Comparison of ENCODE assay signal across 8 cellular contexts in the genomic region with DNA sequence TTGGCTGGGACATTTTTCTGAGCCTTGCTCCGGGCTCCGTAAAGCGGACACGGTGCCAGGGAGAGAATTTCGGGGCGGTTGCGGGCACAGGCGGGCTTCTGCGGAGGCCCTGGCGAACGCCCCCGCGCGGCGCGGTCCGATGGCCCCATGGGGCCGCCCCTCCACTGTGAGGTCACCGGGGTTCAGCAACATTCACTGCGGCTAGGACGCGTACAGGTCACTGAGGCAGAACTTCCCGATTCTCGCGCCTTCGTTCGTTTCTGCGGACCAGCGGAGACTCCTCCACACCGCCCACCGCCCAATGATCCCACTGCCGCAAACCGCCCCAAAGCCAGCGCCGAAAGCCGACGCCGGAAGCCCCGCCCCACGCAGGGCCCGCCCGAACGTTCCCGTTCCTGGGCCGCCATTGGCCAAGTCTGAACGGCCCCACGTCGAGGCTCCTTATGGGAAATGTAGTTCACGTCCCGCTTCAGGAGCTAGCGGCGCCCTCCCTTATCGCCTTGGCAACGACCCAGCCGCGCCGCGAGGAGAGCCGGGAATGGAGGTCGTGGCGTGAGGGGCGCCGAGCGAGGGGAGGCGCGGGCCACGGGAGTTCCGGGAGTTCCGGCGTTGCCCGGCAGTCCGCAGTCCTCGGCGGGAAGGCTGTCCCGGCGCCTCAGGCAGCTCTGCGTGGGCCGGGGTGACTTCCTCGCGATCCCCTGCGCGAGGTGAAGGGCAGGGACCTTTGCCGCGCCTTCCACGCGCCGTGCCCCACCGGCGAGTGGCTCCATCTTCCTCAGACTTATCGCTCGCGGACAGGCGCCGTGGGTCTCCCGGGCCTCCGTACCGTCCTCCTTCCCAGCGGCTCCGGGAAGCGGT. TPM values are rescaled to one million over a fixed set of nuclear protein-coding genes. Genes with fewer than 3 reads are reported as not detected.
DNase-seq lines count a peak whose midpoint lies in the region; ATAC-seq and TF ChIP-seq lines count a peak whose summit lies in the region.

A gene (plus strand): TSS at position 498 of the 858 bp plus-strand sequence. CDS start 499 bp downstream, outside the sequence.

- CTCF ChIA-PET in SK-N-SH (lab: Yijun Ruan, JAX), result interaction anchor here (1.2 kb wide), 1 partner anchor 17 kb away, joined by 3 read pairs; no protein-coding TSS in a partner anchor

- H3F3A ChIP-seq in SK-N-SH (replicated peaks; ENCODE audit: insufficient read depth), result peaks cover 10% of the 10 kb centered on the region

- TF ChIP-seq RAD21 in SK-N-SH (IDR thresholded peaks at IDR 0.05; ENCODE audit: low read length), result no peak

- H3K9me2 ChIP-seq in SK-N-SH, result no peaks in the 10 kb centered on the region

- no peaks in the 10 kb centered on the region for H3K27me3 ChIP-seq in SK-N-SH (ENCODE audit: insufficient read depth)

- H3K36me3 Mint-ChIP-seq in activated naive CD4-positive, alpha-beta T cell treated with anti-CD3 and anti-CD28 coated beads, Interleukin-2, amount 50 U/mL, for 72 hours, result peaks cover 6 to 15% of the 10 kb centered on the region in 2 donors

- POLR2A ChIA-PET in SK-N-SH (lab: Yijun Ruan, JAX), result interaction anchor here (0.6 to 1.2 kb wide), 5 partner anchors 24 to 146 kb away, joined by 3 to 4 read pairs (median 3); a partner anchor contains a TSS

- H3K27ac ChIP-seq in SK-N-SH (ENCODE audit: low read depth in 2 of 2, low read length in 1 of 2) (peak within 1 kb of the TSS; percentile 57 to 88), temporal lobe (ENCODE audit: low read depth, low read length) (peak within 1 kb of the TSS; percentile 64)

- peaks cover 53% of the 10 kb centered on the region for H3K79me2 ChIP-seq in SK-N-SH (ENCODE audit: insufficient read depth)

- peak within 1 kb of the TSS; percentile 99 for H3K4me2 ChIP-seq in SK-N-SH

- peaks cover 0 to 25% of the 10 kb centered on the region in 2 experiments; a peak in 1 of 4 replicates for H3K4me1 ChIP-seq in SK-N-SH (ENCODE audit: control insufficient read depth in 1 of 2, insufficient read depth in 2 of 2, low read depth in 1 of 2, low read length in 1 of 2)

- TF ChIP-seq CTCF in GM10266 (IDR thresholded peaks at IDR 0.05; ENCODE audit: control insufficient read depth, insufficient read depth, low read depth, missing control alignments) (peak; percentile 29), SK-N-SH (IDR thresholded peaks at IDR 0.05) (peak; percentile 42; the same call in 1 of the 2 replicates)

- peaks cover 0 to 3% of the 10 kb centered on the region in 2 experiments for H3K36me3 ChIP-seq in SK-N-SH (replicated peaks in 1 of 2; ENCODE audit: control insufficient read depth in 1 of 2, insufficient read depth in 2 of 2, low read length in 1 of 2)

- DNase-seq in GM10266 (ENCODE audit: extremely low spot score), result peak; percentile 96
- DNase-seq in NCI-H1092 (lab: John Stamatoyannopoulos, UW), result peak; percentile 92
- DNase-seq in SK-N-SH, result peak; percentile 97
- DNase-seq in activated naive CD4-positive, alpha-beta T cell treated with anti-CD3 and anti-CD28 coated beads, Interleukin-2, amount 50 U/mL, for 72 hours (ENCODE audit: low spot score in 2 of 2), result peak; percentile 94 to 97
- DNase-seq in glomerular endothelial cell (ENCODE audit: extremely low read depth, low read depth, low spot score), result peak; percentile 55
- peak; percentile 94 for DNase-seq in occipital lobe (lab: John Stamatoyannopoulos, UW)

- H4K20me1 ChIP-seq in SK-N-SH (ENCODE audit: insufficient read depth), result no peaks in the 10 kb centered on the region

- no peaks in the 10 kb centered on the region for H3K9me3 ChIP-seq in SK-N-SH

- no peak for TF ChIP-seq EP300 in SK-N-SH (IDR thresholded peaks at IDR 0.05; ENCODE audit: borderline replicate concordance in 1 of 2, low read depth in 1 of 2, low read length in 1 of 2)

- peak within 1 kb of the TSS; percentile 83 to 93 for H3K27ac Mint-ChIP-seq in activated naive CD4-positive, alpha-beta T cell treated with anti-CD3 and anti-CD28 coated beads, Interleukin-2, amount 50 U/mL, for 72 hours

- peak within 1 kb of the TSS; percentile 83 for H3K9ac ChIP-seq in SK-N-SH

- WGBS in SK-N-SH (ENCODE audit: low lambda C conversion rate), result 0% methylated on average over 12 of the region's 100 CpGs

- H3K9me3 Mint-ChIP-seq in activated naive CD4-positive, alpha-beta T cell treated with anti-CD3 and anti-CD28 coated beads, Interleukin-2, amount 50 U/mL, for 72 hours, result no peaks in the 10 kb centered on the region

- H3K4me3 ChIP-seq in SK-N-SH (ENCODE audit: low read depth in 2 of 2, low read length in 1 of 2), result peak within 1 kb of the TSS; percentile 84 to 97

- H2AFZ ChIP-seq in SK-N-SH (ENCODE audit: low read depth), result peak within 1 kb of the TSS; percentile 86

- peak; percentile 95 for ATAC-seq in HG02610 (IDR thresholded peaks at IDR 0.05; ENCODE audit: unreplicated experiment)
- ATAC-seq in activated naive CD4-positive, alpha-beta T cell treated with anti-CD3 and anti-CD28 coated beads, Interleukin-2, amount 50 U/mL, for 72 hours, result peak; percentile 92 to 97

TF ChIP-seq in SK-N-SH, 30 proteins besides CTCF, POLR2A, EP300 and RAD21:
- TF ChIP-seq EZH2phosphoT487 (IDR thresholded peaks at IDR 0.05; ENCODE audit: borderline replicate concordance, low read depth) (no peak), NFIC (IDR thresholded peaks at IDR 0.05; ENCODE audit: borderline replicate concordance) (peak; percentile 59), MXI1 (IDR thresholded peaks at IDR 0.05; ENCODE audit: low read depth, low read length) (peak; percentile 82), CHD2 (IDR thresholded peaks at IDR 0.05; ENCODE audit: low read length, partially characterized antibody) (peak; percentile 75), TAF1 (IDR thresholded peaks at IDR 0.05; ENCODE audit: borderline replicate concordance, low read depth, low read length) (peak; percentile 87), NRF1 (IDR thresholded peaks at IDR 0.05; ENCODE audit: low read depth, low read length) (peak; percentile 25; the same call in 1 of the 2 replicates), TCF12 (IDR thresholded peaks at IDR 0.05) (no peak), GABPA (IDR thresholded peaks at IDR 0.05; ENCODE audit: low read depth) (peak; percentile 83), SIN3A (IDR thresholded peaks at IDR 0.05; ENCODE audit: borderline replicate concordance, low read depth, low read length) (peak; percentile 73; the same call in 1 of the 2 replicates), POLR2AphosphoS5 (IDR thresholded peaks at IDR 0.05; ENCODE audit: low read depth, low read length) (peak; percentile 92), RFX5 (IDR thresholded peaks at IDR 0.05; ENCODE audit: low read length) (no peak), ELF1 (IDR thresholded peaks at IDR 0.05) (peak; percentile 52; the same call in 1 of the 2 replicates)
- TF ChIP-seq, protein P1, sequence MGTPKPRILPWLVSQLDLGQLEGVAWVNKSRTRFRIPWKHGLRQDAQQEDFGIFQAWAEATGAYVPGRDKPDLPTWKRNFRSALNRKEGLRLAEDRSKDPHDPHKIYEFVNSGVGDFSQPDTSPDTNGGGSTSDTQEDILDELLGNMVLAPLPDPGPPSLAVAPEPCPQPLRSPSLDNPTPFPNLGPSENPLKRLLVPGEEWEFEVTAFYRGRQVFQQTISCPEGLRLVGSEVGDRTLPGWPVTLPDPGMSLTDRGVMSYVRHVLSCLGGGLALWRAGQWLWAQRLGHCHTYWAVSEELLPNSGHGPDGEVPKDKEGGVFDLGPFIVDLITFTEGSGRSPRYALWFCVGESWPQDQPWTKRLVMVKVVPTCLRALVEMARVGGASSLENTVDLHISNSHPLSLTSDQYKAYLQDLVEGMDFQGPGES (IDR thresholded peaks at IDR 0.05; ENCODE audit: low read depth, low read length), result no peak
- TF ChIP-seq, protein P2, sequence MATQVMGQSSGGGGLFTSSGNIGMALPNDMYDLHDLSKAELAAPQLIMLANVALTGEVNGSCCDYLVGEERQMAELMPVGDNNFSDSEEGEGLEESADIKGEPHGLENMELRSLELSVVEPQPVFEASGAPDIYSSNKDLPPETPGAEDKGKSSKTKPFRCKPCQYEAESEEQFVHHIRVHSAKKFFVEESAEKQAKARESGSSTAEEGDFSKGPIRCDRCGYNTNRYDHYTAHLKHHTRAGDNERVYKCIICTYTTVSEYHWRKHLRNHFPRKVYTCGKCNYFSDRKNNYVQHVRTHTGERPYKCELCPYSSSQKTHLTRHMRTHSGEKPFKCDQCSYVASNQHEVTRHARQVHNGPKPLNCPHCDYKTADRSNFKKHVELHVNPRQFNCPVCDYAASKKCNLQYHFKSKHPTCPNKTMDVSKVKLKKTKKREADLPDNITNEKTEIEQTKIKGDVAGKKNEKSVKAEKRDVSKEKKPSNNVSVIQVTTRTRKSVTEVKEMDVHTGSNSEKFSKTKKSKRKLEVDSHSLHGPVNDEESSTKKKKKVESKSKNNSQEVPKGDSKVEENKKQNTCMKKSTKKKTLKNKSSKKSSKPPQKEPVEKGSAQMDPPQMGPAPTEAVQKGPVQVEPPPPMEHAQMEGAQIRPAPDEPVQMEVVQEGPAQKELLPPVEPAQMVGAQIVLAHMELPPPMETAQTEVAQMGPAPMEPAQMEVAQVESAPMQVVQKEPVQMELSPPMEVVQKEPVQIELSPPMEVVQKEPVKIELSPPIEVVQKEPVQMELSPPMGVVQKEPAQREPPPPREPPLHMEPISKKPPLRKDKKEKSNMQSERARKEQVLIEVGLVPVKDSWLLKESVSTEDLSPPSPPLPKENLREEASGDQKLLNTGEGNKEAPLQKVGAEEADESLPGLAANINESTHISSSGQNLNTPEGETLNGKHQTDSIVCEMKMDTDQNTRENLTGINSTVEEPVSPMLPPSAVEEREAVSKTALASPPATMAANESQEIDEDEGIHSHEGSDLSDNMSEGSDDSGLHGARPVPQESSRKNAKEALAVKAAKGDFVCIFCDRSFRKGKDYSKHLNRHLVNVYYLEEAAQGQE (IDR thresholded peaks at IDR 0.05; ENCODE audit: low read depth, low read length), result no peak

RNA-seq across cellular contexts. Expression of the gene that starts here (rescaled TPM):
- 9.4 and 12.0 TPM in 2 replicates for polyA plus RNA-seq in SK-N-SH (2012; rRNA removed)
- polyA plus RNA-seq in SK-N-SH (2012; cell fraction: cytosol; rRNA removed), result 7.7 and 9.6 TPM in 2 replicates
- polyA plus RNA-seq in SK-N-SH (2012; cell fraction: nucleus; rRNA removed), result 10.1 and 12.1 TPM in 2 replicates
- 10 to 100 TPM; 10.4 to 13.9 TPM for total RNA-seq in activated naive CD4-positive, alpha-beta T cell treated with anti-CD3 and anti-CD28 coated beads, Interleukin-2, amount 50 U/mL, for 72 hours
- total RNA-seq in glomerular endothelial cell, result 5.7 and 8.4 TPM in 2 replicates
- 14.3 TPM for total RNA-seq in occipital lobe
- total RNA-seq in temporal lobe, result 14.3 TPM

Comparison
In these comparisons a context has a peak if more than half of its experiments do, and no peak if none do; other contexts are left out.
1. Peak in every context shown above with its lines: DNase-seq, ATAC-seq, H3K4me3 ChIP-seq and H3K27ac ChIP-seq.